In the genomic region with DNA sequence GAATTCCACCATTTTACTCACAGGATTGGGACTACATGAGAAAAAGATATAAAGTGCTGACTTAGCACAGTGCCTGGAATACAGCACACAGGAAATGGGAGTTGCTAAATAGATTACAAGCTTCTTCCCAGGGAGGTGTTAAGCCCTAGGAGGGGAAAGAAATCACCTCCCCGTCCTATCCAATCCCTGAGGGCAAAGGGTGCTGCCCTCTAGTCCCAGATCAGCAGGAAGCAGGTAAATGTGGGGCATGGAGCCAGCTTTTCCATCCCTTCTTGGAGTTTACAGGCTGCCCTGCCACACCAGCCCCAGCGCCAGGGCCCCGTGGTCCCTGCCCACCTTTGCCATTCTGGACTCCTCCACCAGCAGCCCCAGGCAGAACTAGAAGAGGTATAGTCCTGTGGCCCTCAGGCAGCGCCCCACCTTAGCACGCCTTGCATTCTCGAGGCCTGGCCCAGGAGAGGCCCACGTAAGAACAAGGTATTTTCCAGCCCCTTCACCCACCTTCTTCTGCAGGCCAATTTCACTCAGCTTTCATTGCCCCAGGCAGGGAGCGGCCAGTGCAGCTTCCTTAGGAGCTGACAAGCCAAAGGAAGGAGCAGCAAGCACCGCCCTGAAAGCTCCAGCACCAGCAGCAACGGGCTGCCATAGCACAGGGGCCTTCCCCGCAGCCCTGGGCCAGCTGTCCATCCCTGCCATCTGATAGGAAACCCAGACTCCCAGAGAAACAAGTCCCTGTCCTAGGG, we compare ENCODE assay signal across 8 cellular contexts. TPM values are rescaled to one million over a fixed set of nuclear protein-coding genes. Genes with fewer than 3 reads are reported as not detected.
DNase-seq lines count a peak whose midpoint lies in the region; ATAC-seq and TF ChIP-seq lines count a peak whose summit lies in the region.

No MANE protein-coding gene starts in this region.

- in situ Hi-C loops in GM13976 (cut with MboI; ENCODE audit: low sequenced_read_pairs, unreplicated experiment), result loop anchor here (5.0 kb wide), 1 partner anchor 38 kb away; a partner anchor contains a TSS

- intact Hi-C loops in CD14-positive monocyte (cut with micrococcal nuclease) (loop anchor here (2.0 kb wide), 1 partner anchor 35 kb away; a partner anchor contains a TSS), natural killer cell (cut with micrococcal nuclease) (loop anchor here (2.0 kb wide), 1 partner anchor 23 kb away; no protein-coding TSS in a partner anchor)

- H3K36me3 Mint-ChIP-seq in CD14-positive monocyte (peaks cover 23 to 46% of the 10 kb centered on the region in 2 donors), natural killer cell (no peaks in the 10 kb centered on the region)

- H3K4me3 Mint-ChIP-seq in CD14-positive monocyte (peak overlapping the region in 1 of 2 donors; percentile 89), natural killer cell (peak overlapping the region; percentile 64)

- H3K27me3 Mint-ChIP-seq in CD14-positive monocyte (ENCODE audit: low read depth in 3 of 3), result no peaks in the 10 kb centered on the region
- no peaks in the 10 kb centered on the region for H3K27me3 Mint-ChIP-seq in natural killer cell (ENCODE audit: low read depth in 2 of 2)

- H3K27ac Mint-ChIP-seq in CD14-positive monocyte (peak overlapping the region in 6 of 7 donors; percentile 78 to 99 (median 98)), natural killer cell (peak overlapping the region; percentile 76 to 84)

- peaks cover 100% of the 10 kb centered on the region for H3K4me1 Mint-ChIP-seq in CD14-positive monocyte
- H3K4me1 Mint-ChIP-seq in natural killer cell, result peaks cover 93 to 98% of the 10 kb centered on the region in 2 donors

- no peaks in the 10 kb centered on the region for H3K9me3 Mint-ChIP-seq in CD14-positive monocyte
- no peaks in the 10 kb centered on the region for H3K9me3 Mint-ChIP-seq in natural killer cell

- DNase-seq in CD14-positive monocyte (ENCODE audit: low spot score) (no peak), NCI-H82 treated with DMSO at 0.1 percent for 48 hours (lab: John Stamatoyannopoulos, UW; ENCODE audit: unreplicated experiment) (peak; percentile 51), ecto neural progenitor cell (ENCODE audit: low spot score) (peak; percentile 73), natural killer cell (no peak), NCI-H2029 treated with DMSO at 0.1 percent for 48 hours (lab: John Stamatoyannopoulos, UW) (no peak), GM13976 (ENCODE audit: low spot score) (no peak), SHP77 (lab: John Stamatoyannopoulos, UW) (no peak)

- no peak for TF ChIP-seq CTCF in CD14-positive monocyte (IDR thresholded peaks at IDR 0.05)
- no peak for TF ChIP-seq CTCF in natural killer cell (IDR thresholded peaks at IDR 0.05)
- TF ChIP-seq CTCF in GM13976 (IDR thresholded peaks at IDR 0.05; ENCODE audit: borderline replicate concordance, control extremely low read depth, extremely low read depth, insufficient read depth, missing control alignments), result no peak

- no peak for ATAC-seq in natural killer cell
- ATAC-seq in GM21423 (IDR thresholded peaks at IDR 0.05; ENCODE audit: unreplicated experiment), result no peak

RNA-seq across cellular contexts. Expression of a gene that starts 28.8 kb away (rescaled TPM):
- 100 to 1,000 TPM; 650 to 651 TPM for polyA plus RNA-seq in CD14-positive monocyte
- total RNA-seq in natural killer cell, result 100 to 1,000 TPM; 587 to 791 (median 689) TPM

RNA-seq across cellular contexts. Expression of a gene that starts 35.2 kb away (rescaled TPM):
- 1 to 10 TPM; 5.0 to 8.3 TPM for polyA plus RNA-seq in CD14-positive monocyte
- total RNA-seq in natural killer cell, result 100 to 1,000 TPM; 119 to 141 (median 120) TPM

RNA-seq across cellular contexts. Expression of a gene that starts 35.8 kb away (rescaled TPM):
- 10 to 100 TPM; 62.5 to 98.4 TPM for polyA plus RNA-seq in CD14-positive monocyte
- total RNA-seq in natural killer cell, result 100 to 1,000 TPM; 436 to 504 (median 478) TPM

Comparison
In these comparisons a context has a peak if more than half of its experiments do, and no peak if none do; other contexts are left out.
1. DNase-seq: peak in NCI-H82 treated with DMSO at 0.1 percent for 48 hours (single experiment) and ecto neural progenitor cell (single experiment); none in CD14-positive monocyte (single experiment), natural killer cell (single experiment), NCI-H2029 treated with DMSO at 0.1 percent for 48 hours (single experiment), GM13976 (single experiment) and SHP77 (0 of 2).